In the genomic region with DNA sequence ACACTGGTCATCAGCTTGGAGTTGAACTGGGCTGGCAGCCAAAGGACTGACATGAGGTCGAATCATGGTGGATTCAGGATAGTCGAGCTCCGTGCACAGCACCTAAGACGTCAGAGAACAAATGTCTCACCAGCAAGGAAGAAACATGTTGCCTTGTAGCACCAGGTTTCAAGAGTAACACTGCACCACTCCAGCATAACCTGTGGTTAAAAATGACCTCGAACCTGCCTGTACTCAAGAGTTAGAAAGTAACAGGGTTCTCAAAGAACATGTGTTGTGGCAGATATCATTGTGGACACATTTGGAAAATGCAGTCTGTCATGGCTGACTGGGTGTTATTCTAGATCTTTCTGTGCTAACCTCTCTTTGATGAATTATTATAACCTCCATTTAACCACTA, we compare ENCODE assay signal across 15 cellular contexts.
A peak's percentile ranks its signal among the peaks of the same experiment; 100 is the strongest.
DNase-seq lines count a peak whose midpoint lies in the region; ATAC-seq and TF ChIP-seq lines count a peak whose summit lies in the region.
"Had no signal": no experiment of that assay in that cellular context is flagged by ENCODE, and none has a peak within 500 bp of the region (broad histone marks: within the 10 kb centered on the region; RNA-seq: fewer than 3 reads in every experiment).

No MANE protein-coding gene starts in this region.

- H3K27me3 Mint-ChIP-seq in H9 (ENCODE audit: low read depth) (peaks cover 10% of the 10 kb centered on the region; the same call in 1 of the 2 replicates), nephron progenitor cell (ENCODE audit: low read depth, poor library complexity) (peaks cover 32% of the 10 kb centered on the region)

- H2BK120ac ChIP-seq in H9 (ENCODE audit: low read depth, low read length, poor library complexity, severe bottlenecking) = no peak overlapping the region

- no peak overlapping the region for H3K9ac ChIP-seq in H9 (ENCODE audit: extremely low read depth, insufficient read length, low read length)
- H3K9ac ChIP-seq: BLaER1 had no signal

- H3K27me3 ChIP-seq in H9 (ENCODE audit: insufficient read depth, low read length) = no peaks in the 10 kb centered on the region
- no peaks in the 10 kb centered on the region for H3K27me3 ChIP-seq in lung (ENCODE audit: control insufficient read depth, insufficient read depth)
- no peaks in the 10 kb centered on the region for H3K27me3 ChIP-seq in vagina
- no peaks in the 10 kb centered on the region for H3K27me3 ChIP-seq in tibial nerve
- H3K27me3 ChIP-seq: BLaER1 had no signal

- intact Hi-C loops in vagina (cut with DNase I) = no loop called here

- H3K4me3 ChIP-seq in lung (no peak overlapping the region), vagina (no peak overlapping the region), tibial nerve (no peak overlapping the region)
- H3K4me3 ChIP-seq: BLaER1 had no signal

- no peak overlapping the region for H4K5ac ChIP-seq in H9 (ENCODE audit: insufficient read length, low read depth, low read length)

- H3K9me3 Mint-ChIP-seq in H9 (no peaks in the 10 kb centered on the region), nephron progenitor cell (no peaks in the 10 kb centered on the region)

- H4K91ac ChIP-seq in H9 (ENCODE audit: insufficient read length, low read depth, low read length) = no peak overlapping the region

- H3K4me3 Mint-ChIP-seq in H9 (no peak overlapping the region), nephron progenitor cell (no peak overlapping the region)
- H3K4me3 Mint-ChIP-seq: CD14-positive monocyte had no signal

- peaks cover 11 to 16% of the 10 kb centered on the region in 2 experiments for H3K4me1 Mint-ChIP-seq in H9
- H3K4me1 Mint-ChIP-seq in nephron progenitor cell = peaks cover 6% of the 10 kb centered on the region
- H3K4me1 Mint-ChIP-seq: CD14-positive monocyte; CD4-positive, alpha-beta memory T cell had no signal

- no peak overlapping the region for H3K27ac ChIP-seq in H9 (ENCODE audit: insufficient read length, low read depth, low read length)
- H3K27ac ChIP-seq in KOPT-K1 (ENCODE audit: low read depth, low read length, poor library complexity, severe bottlenecking) = peak overlapping the region; percentile 3
- H3K27ac ChIP-seq in lung (ENCODE audit: low read depth in 1 of 2, low read length in 1 of 2) = no peak overlapping the region
- H3K27ac ChIP-seq in vagina = no peak overlapping the region
- H3K27ac ChIP-seq in tibial nerve = no peak overlapping the region
- H3K27ac ChIP-seq: BLaER1 had no signal

- H2AK5ac ChIP-seq in H9 (ENCODE audit: insufficient read length, low read length) = no peak overlapping the region

- H3K9me3 ChIP-seq in H9 (ENCODE audit: control insufficient read depth, low read depth, low read length) (no peaks in the 10 kb centered on the region), KOPT-K1 (ENCODE audit: insufficient read depth, low read length, poor library complexity, severe bottlenecking) (peaks cover 4% of the 10 kb centered on the region), lung (ENCODE audit: control insufficient read depth in 2 of 2, insufficient read depth in 1 of 2, low read length in 1 of 2) (no peaks in the 10 kb centered on the region), vagina (no peaks in the 10 kb centered on the region), tibial nerve (no peaks in the 10 kb centered on the region)
- H3K9me3 ChIP-seq: BLaER1 had no signal

- no CpG with 5 or more reads among the region's 5 CpGs for WGBS in H9 (ENCODE audit: extremely low coverage, insufficient read length, low lambda C conversion rate)
- 76 to 89% methylated on average over 5 of the region's 5 CpGs for WGBS in lung, 2 donors
- WGBS in tibial nerve, 2 donors = 72 to 79% methylated on average over 5 of the region's 5 CpGs

- H3K4ac ChIP-seq in H9 (ENCODE audit: low read depth, low read length) = no peak overlapping the region

- DNase-seq in H9 (peak; percentile 10), lung (ENCODE audit: low spot score) (peak; percentile 22), vagina (ENCODE audit: extremely low spot score in 2 of 2) (peak; percentile 27 to 67), putamen (ENCODE audit: low spot score) (no peak), nephron progenitor cell (no peak), tibial nerve (ENCODE audit: low spot score in 2 of 2) (no peak)
- DNase-seq: 8988T; CD4-positive, alpha-beta memory T cell; DMS79 treated with DMSO at 0.1 percent for 48 hours; GF-D8; GOT3; H7 had no signal

- H2BK20ac ChIP-seq in H9 (ENCODE audit: low read depth, low read length, poor library complexity, severe bottlenecking) = no peak overlapping the region

- H3K36me3 Mint-ChIP-seq in H9 (ENCODE audit: insufficient read depth in 1 of 3, low read depth in 3 of 3) (no peaks in the 10 kb centered on the region), nephron progenitor cell (ENCODE audit: low read depth) (no peaks in the 10 kb centered on the region)
- H3K36me3 Mint-ChIP-seq: CD14-positive monocyte; CD4-positive, alpha-beta memory T cell had no signal

- H3K79me2 ChIP-seq in H9 (ENCODE audit: insufficient read depth, low read length) = no peaks in the 10 kb centered on the region

- no peak overlapping the region for H3K4me2 ChIP-seq in H9 (ENCODE audit: insufficient read depth, insufficient read length, low read length)
- H3K4me2 ChIP-seq: BLaER1 had no signal

- no peak for ATAC-seq in lung (ENCODE audit: insufficient read depth, low FRiP score)

- no peak overlapping the region for H2BK12ac ChIP-seq in H9 (ENCODE audit: insufficient read length, low read depth, low read length)

- H3K14ac ChIP-seq in H9 (ENCODE audit: insufficient read depth, low read length) = no peak overlapping the region

- no peak overlapping the region for H3K23ac ChIP-seq in H9 (ENCODE audit: insufficient read length, low read depth, low read length)

- H3T11ph ChIP-seq in H9 (ENCODE audit: low read length) = no peak overlapping the region

- no peaks in the 10 kb centered on the region for H3K4me1 ChIP-seq in H9 (ENCODE audit: insufficient read depth, low read length)
- no peaks in the 10 kb centered on the region for H3K4me1 ChIP-seq in lung (ENCODE audit: control insufficient read depth in 2 of 2, insufficient read depth in 2 of 2, low read length in 2 of 2)
- H3K4me1 ChIP-seq in vagina = no peaks in the 10 kb centered on the region
- H3K4me1 ChIP-seq in tibial nerve = peaks cover 0 to 5% (median 0%) of the 10 kb centered on the region in 4 donors

- H3K79me1 ChIP-seq in H9 (ENCODE audit: insufficient read depth, low read depth, low read length, poor library complexity, severe bottlenecking) = no peaks in the 10 kb centered on the region

- TF ChIP-seq EP300 in tibial nerve (IDR thresholded peaks at IDR 0.05) = no peak

- no peak overlapping the region for H3K27ac Mint-ChIP-seq in H9
- no peak overlapping the region for H3K27ac Mint-ChIP-seq in nephron progenitor cell
- H3K27ac Mint-ChIP-seq: CD14-positive monocyte; CD4-positive, alpha-beta memory T cell had no signal

- no peak overlapping the region for H2AFZ ChIP-seq in H9 (ENCODE audit: low read length)

- TF ChIP-seq POLR2A in vagina (IDR thresholded peaks at IDR 0.05) (no peak), tibial nerve (IDR thresholded peaks at IDR 0.05) (no peak)

- no peak overlapping the region for H2BK5ac ChIP-seq in H9 (ENCODE audit: insufficient read length, low read length)

- H4K8ac ChIP-seq in H9 (replicated peaks; ENCODE audit: insufficient read length, low read depth, low read length) = no peak overlapping the region

- H4K20me1 ChIP-seq in H9 (ENCODE audit: control insufficient read depth, insufficient read depth, insufficient read length) = no peaks in the 10 kb centered on the region
- H4K20me1 ChIP-seq: BLaER1 had no signal

- TF ChIP-seq CTCF in H9 (conservative IDR thresholded peaks at IDR 0.05) (no peak), lung (IDR thresholded peaks at IDR 0.05; ENCODE audit: control extremely low read depth, extremely low read depth) (no peak), vagina (IDR thresholded peaks at IDR 0.05) (no peak), nephron progenitor cell (IDR thresholded peaks at IDR 0.05) (no peak), tibial nerve (IDR thresholded peaks at IDR 0.05) (no peak)

- H3K18ac ChIP-seq in H9 (ENCODE audit: insufficient read length, low read depth, low read length) = no peak overlapping the region

- H3K36me3 ChIP-seq in KOPT-K1 (ENCODE audit: insufficient read depth, low read length) = no peaks in the 10 kb centered on the region
- H3K36me3 ChIP-seq in lung (ENCODE audit: control insufficient read depth in 2 of 2, insufficient read depth in 2 of 2, low read length in 2 of 2) = no peaks in the 10 kb centered on the region
- no peaks in the 10 kb centered on the region for H3K36me3 ChIP-seq in vagina
- H3K36me3 ChIP-seq in tibial nerve = no peaks in the 10 kb centered on the region
- H3K36me3 ChIP-seq: BLaER1 had no signal

- no peaks in the 10 kb centered on the region for H3K23me2 ChIP-seq in H9 (ENCODE audit: insufficient read length, low read depth, low read length, poor library complexity, severe bottlenecking)

- no peak overlapping the region for H3K56ac ChIP-seq in H9 (ENCODE audit: insufficient read length, low read depth, low read length)

- no peak overlapping the region for H2BK15ac ChIP-seq in H9 (ENCODE audit: low read depth, low read length)

Comparison
In these comparisons a context has a peak if more than half of its experiments do, and no peak if none do; other contexts are left out.
1. DNase-seq: peak in H9 (single experiment), lung (single experiment) and vagina (2 of 2); none in putamen (single experiment), nephron progenitor cell (single experiment) and tibial nerve (0 of 2).